In genomic region chr6:125611573-125612399, GRCh38 we compare ENCODE assay signal across 9 cellular contexts.
DNase-seq lines count a peak whose midpoint lies in the region; ATAC-seq and TF ChIP-seq lines count a peak whose summit lies in the region.
"Had no signal": no experiment of that assay in that cellular context is flagged by ENCODE, and none has a peak within 500 bp of the region (broad histone marks: within the 10 kb centered on the region; RNA-seq: fewer than 3 reads in every experiment).

No MANE protein-coding gene starts in this region.

- H3K27ac Mint-ChIP-seq in MCF 10A (ENCODE audit: low read depth, unreplicated experiment) = no peak overlapping the region
- H3K27ac Mint-ChIP-seq: activated naive CD4-positive, alpha-beta T cell treated with anti-CD3 and anti-CD28 coated beads, Interleukin-2, amount 50 U/mL, for 72 hours had no signal

- H3K36me3 ChIP-seq in breast epithelium (no peaks in the 10 kb centered on the region), tibial nerve (no peaks in the 10 kb centered on the region)

- peak; percentile 33 for DNase-seq in MCF 10A (ENCODE audit: unreplicated experiment)
- DNase-seq in breast epithelium (ENCODE audit: low spot score in 2 of 2) = no peak
- peak; percentile 88 for DNase-seq in dermis blood vessel endothelial cell
- DNase-seq in lung microvascular endothelial cell (ENCODE audit: low read depth in 2 of 2) = peak; percentile 47 to 87
- DNase-seq in tibial nerve (ENCODE audit: low spot score in 2 of 2) = no peak
- DNase-seq in activated CD4-positive, CD25-positive, alpha-beta regulatory T cell treated with anti-CD3 and anti-CD28 coated beads, Interleukin-2, amount 50 U/mL, for 72 hours = no peak
- DNase-seq in posterior vena cava (ENCODE audit: low spot score) = no peak

- H3K27me3 ChIP-seq in breast epithelium (no peaks in the 10 kb centered on the region), tibial nerve (no peaks in the 10 kb centered on the region)

- no TSS peak for BruUV-seq in MCF 10A (replicated peaks; lab: Mats Ljungman, UMichigan)

- 12 to 13% methylated on average over 11 of the region's 11 CpGs for WGBS in tibial nerve, 2 donors

- no peak for ATAC-seq in HG02938 (IDR thresholded peaks at IDR 0.05; ENCODE audit: unreplicated experiment)
- ATAC-seq: activated naive CD4-positive, alpha-beta T cell treated with anti-CD3 and anti-CD28 coated beads, Interleukin-2, amount 50 U/mL, for 72 hours had no signal

- H3K4me1 ChIP-seq in breast epithelium = no peaks in the 10 kb centered on the region
- peaks cover 0 to 17% (median 3%) of the 10 kb centered on the region in 4 donors for H3K4me1 ChIP-seq in tibial nerve

- POLR2A ChIA-PET in MCF 10A (lab: Yijun Ruan, JAX) = no interaction called here

- CTCF ChIA-PET in MCF 10A (lab: Yijun Ruan, JAX) = no interaction called here

- TF ChIP-seq POLR2A in breast epithelium (IDR thresholded peaks at IDR 0.05) (no peak), tibial nerve (IDR thresholded peaks at IDR 0.05) (no peak)

- H3K4me1 Mint-ChIP-seq in MCF 10A (ENCODE audit: insufficient read depth, unreplicated experiment) = no peaks in the 10 kb centered on the region

- H3K27ac ChIP-seq in breast epithelium (no peak overlapping the region), tibial nerve (peak overlapping the region in 2 of 4 donors; percentile 13 to 27)

- intact Hi-C loops in MCF 10A (cut with micrococcal nuclease) = no loop called here
- intact Hi-C loops in breast epithelium (cut with DNase I; ENCODE audit: low total_unique reads) = no loop called here
- intact Hi-C loops in posterior vena cava (cut with DNase I) = no loop called here

- H3K4me3 Mint-ChIP-seq in MCF 10A (ENCODE audit: unreplicated experiment) = no peak overlapping the region

- no peak for TF ChIP-seq CTCF in MCF 10A (IDR thresholded peaks at IDR 0.05; ENCODE audit: unreplicated experiment)
- TF ChIP-seq CTCF in breast epithelium (IDR thresholded peaks at IDR 0.05) = no peak
- TF ChIP-seq CTCF in tibial nerve (IDR thresholded peaks at IDR 0.05) = no peak

- peaks cover 60% of the 10 kb centered on the region for H3K27me3 Mint-ChIP-seq in MCF 10A (ENCODE audit: insufficient read depth, unreplicated experiment)

- H3K9me3 Mint-ChIP-seq in MCF 10A (ENCODE audit: unreplicated experiment) = no peaks in the 10 kb centered on the region
- H3K9me3 Mint-ChIP-seq: activated naive CD4-positive, alpha-beta T cell treated with anti-CD3 and anti-CD28 coated beads, Interleukin-2, amount 50 U/mL, for 72 hours had no signal

- no peak for TF ChIP-seq EP300 in tibial nerve (IDR thresholded peaks at IDR 0.05)

- peak overlapping the region in 1 of 3 donors; percentile 25 for H3K4me3 ChIP-seq in breast epithelium
- H3K4me3 ChIP-seq in tibial nerve = peak overlapping the region in 3 of 4 donors; percentile 7 to 21 (median 8)

- H3K9me3 ChIP-seq in breast epithelium (no peaks in the 10 kb centered on the region), tibial nerve (no peaks in the 10 kb centered on the region)

- no peaks in the 10 kb centered on the region for H3K36me3 Mint-ChIP-seq in MCF 10A (ENCODE audit: insufficient read depth, unreplicated experiment)
- H3K36me3 Mint-ChIP-seq: activated naive CD4-positive, alpha-beta T cell treated with anti-CD3 and anti-CD28 coated beads, Interleukin-2, amount 50 U/mL, for 72 hours had no signal

Comparison
In these comparisons a context has a peak if more than half of its experiments do, and no peak if none do; other contexts are left out.
1. DNase-seq: peak in MCF 10A (single experiment), dermis blood vessel endothelial cell (single experiment) and lung microvascular endothelial cell (2 of 2); none in breast epithelium (0 of 2), tibial nerve (0 of 2), activated CD4-positive, CD25-positive, alpha-beta regulatory T cell treated with anti-CD3 and anti-CD28 coated beads, Interleukin-2, amount 50 U/mL, for 72 hours (single experiment) and posterior vena cava (single experiment).